In the genomic region with DNA sequence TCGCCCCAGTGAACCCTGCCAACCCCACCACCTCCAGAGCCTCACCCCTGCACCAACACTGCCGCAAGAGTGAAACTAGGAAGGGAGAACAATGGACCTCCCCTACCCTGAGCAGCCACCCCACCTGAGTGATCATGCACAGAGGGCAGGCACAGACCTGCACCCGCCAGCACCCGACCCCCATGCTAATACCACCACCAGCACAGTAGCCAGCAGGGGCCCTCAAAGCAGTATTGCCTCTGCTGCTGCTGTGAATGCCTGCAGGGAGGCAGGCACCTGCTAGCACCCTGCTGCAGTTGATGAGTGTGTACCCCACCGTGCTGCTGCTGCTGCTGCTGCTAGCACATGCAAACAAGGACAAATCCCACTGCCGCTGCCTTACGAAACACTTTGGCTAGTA, we compare ENCODE assay signal across 23 cellular contexts.
DNase-seq lines count a peak whose midpoint lies in the region; ATAC-seq and TF ChIP-seq lines count a peak whose summit lies in the region.
"Had no signal": no experiment of that assay in that cellular context is flagged by ENCODE, and none has a peak within 500 bp of the region (broad histone marks: within the 10 kb centered on the region; RNA-seq: fewer than 3 reads in every experiment).

No MANE protein-coding gene starts in this region.

- no peak overlapping the region for H2BK120ac ChIP-seq in neuronal stem cell (ENCODE audit: low read depth, low read length)

- H3K27me3 ChIP-seq in left ventricle myocardium inferior (ENCODE audit: low read depth) (no peaks in the 10 kb centered on the region), neuronal stem cell (ENCODE audit: control insufficient read depth in 3 of 3, insufficient read depth in 3 of 3, low read depth in 1 of 3, low read length in 3 of 3) (no peaks in the 10 kb centered on the region)

- POLR2A ChIA-PET in WTC11 (lab: Charles Lee), result no interaction called here

- H3K36me3 ChIP-seq in left ventricle myocardium inferior (peaks cover 4% of the 10 kb centered on the region), neuronal stem cell (replicated peaks in 1 of 2; ENCODE audit: control insufficient read depth in 2 of 2, insufficient read depth in 2 of 2, low read length in 2 of 2) (peaks cover 0 to 10% of the 10 kb centered on the region in 2 donors)

- WGBS in neuronal stem cell (ENCODE audit: extremely low coverage in 2 of 2, insufficient read length in 2 of 2, insufficient replicate concordance in 1 of 2), 2 donors, result no CpG with 5 or more reads among the region's 7 CpGs

- no peak overlapping the region for H3K9ac ChIP-seq in neuronal stem cell (ENCODE audit: low read depth, low read length, poor library complexity)

- TF ChIP-seq CTCF in left ventricle myocardium inferior (IDR thresholded peaks at IDR 0.05; ENCODE audit: borderline replicate concordance) (no peak), C4-2B (conservative IDR thresholded peaks at IDR 0.05) (no peak), WTC11 (IDR thresholded peaks at IDR 0.05) (no peak)

- H3K4me1 Mint-ChIP-seq in WTC11, result no peaks in the 10 kb centered on the region
- H3K4me1 Mint-ChIP-seq: CD14-positive monocyte had no signal

- DNase-seq in Right ventricle myocardium superior (peak; percentile 29), left ventricle myocardium inferior (no peak), WTC11 (ENCODE audit: low spot score) (no peak), neuronal stem cell (ENCODE audit: low spot score) (no peak), COR-L47 (lab: John Stamatoyannopoulos, UW) (no peak), DMS 273 (lab: John Stamatoyannopoulos, UW; ENCODE audit: unreplicated experiment) (no peak)
- DNase-seq: AML-193; Calu3; CD4-positive, alpha-beta memory T cell; DMS 273 treated with DMSO at 0.1 percent for 48 hours; DMS53; DND-41; EL; HCEC 1CT; HFFc6 had no signal

- no peak overlapping the region for H3K4ac ChIP-seq in neuronal stem cell (ENCODE audit: low read length)

- H3K4me1 ChIP-seq in left ventricle myocardium inferior (peaks cover 18% of the 10 kb centered on the region), neuronal stem cell (ENCODE audit: control insufficient read depth in 2 of 2, insufficient read depth in 1 of 2, low read depth in 1 of 2, low read length in 2 of 2) (no peaks in the 10 kb centered on the region)
- H3K4me1 ChIP-seq: A549 had no signal

- H4K8ac ChIP-seq in neuronal stem cell (ENCODE audit: low read depth, low read length), result no peak overlapping the region

- H3K18ac ChIP-seq in neuronal stem cell (ENCODE audit: low read length), result peak overlapping the region; percentile 20

- H2AK5ac ChIP-seq in neuronal stem cell (ENCODE audit: low read depth, low read length), result no peak overlapping the region

- H2BK12ac ChIP-seq in neuronal stem cell (ENCODE audit: low read length), result no peak overlapping the region

- no peak overlapping the region for H3K14ac ChIP-seq in neuronal stem cell (ENCODE audit: low read length)

- H3K4me3 ChIP-seq in left ventricle myocardium inferior (no peak overlapping the region), neuronal stem cell (ENCODE audit: low read length in 2 of 2) (peak overlapping the region in 1 of 2 donors; percentile 9)
- H3K4me3 ChIP-seq: A549, GM12878 had no signal

- intact Hi-C loops in Right ventricle myocardium superior (cut with DNase I) (no loop called here), left ventricle myocardium inferior (cut with micrococcal nuclease) (no loop called here)

- H3K36me3 Mint-ChIP-seq in WTC11, result peaks cover 5% of the 10 kb centered on the region

- no peak overlapping the region for H2AFZ ChIP-seq in neuronal stem cell (ENCODE audit: low read length)

- H3K27me3 Mint-ChIP-seq in WTC11 (ENCODE audit: low read depth), result no peaks in the 10 kb centered on the region
- H3K27me3 Mint-ChIP-seq: CD4-positive, alpha-beta memory T cell; IgD-negative memory B cell had no signal

- H3K4me3 Mint-ChIP-seq in WTC11, result no peak overlapping the region
- H3K4me3 Mint-ChIP-seq: CD14-positive monocyte; CD4-positive, alpha-beta memory T cell; HFFc6; IgD-negative memory B cell had no signal

- H3K9me3 Mint-ChIP-seq in WTC11, result peaks cover 10% of the 10 kb centered on the region

- no peak overlapping the region for H2BK15ac ChIP-seq in neuronal stem cell (ENCODE audit: low read length)

- no peak overlapping the region for H3K23ac ChIP-seq in neuronal stem cell (ENCODE audit: low read depth, low read length, poor library complexity)

- H3K79me1 ChIP-seq in neuronal stem cell (ENCODE audit: low read depth, low read length), result no peaks in the 10 kb centered on the region

- H3K27ac ChIP-seq in left ventricle myocardium inferior (replicated peaks), result no peak overlapping the region
- peak overlapping the region; percentile 3; the same call in 1 of the 2 replicates for H3K27ac ChIP-seq in C4-2B
- H3K27ac ChIP-seq in neuronal stem cell (replicated peaks; ENCODE audit: low read length), result no peak overlapping the region
- H3K27ac ChIP-seq: 22Rv1, A549 had no signal

- no peak overlapping the region for H3K27ac Mint-ChIP-seq in WTC11
- H3K27ac Mint-ChIP-seq: CD14-positive monocyte, HFFc6 had no signal

- H2BK5ac ChIP-seq in neuronal stem cell (ENCODE audit: low read length), result no peak overlapping the region

- H4K91ac ChIP-seq in neuronal stem cell (ENCODE audit: low read depth, low read length, poor library complexity), result no peak overlapping the region

- H3K9me3 ChIP-seq in left ventricle myocardium inferior (replicated peaks) (peaks cover 18% of the 10 kb centered on the region), neuronal stem cell (replicated peaks in 1 of 2; ENCODE audit: control insufficient read depth in 2 of 2, insufficient read depth in 1 of 2, low read depth in 1 of 2, low read length in 2 of 2) (peaks cover 0 to 14% of the 10 kb centered on the region in 2 donors)
- H3K9me3 ChIP-seq: A549 had no signal

- ATAC-seq in Right ventricle myocardium superior (ENCODE audit: poor library complexity) (peak; percentile 20), WTC11 (no peak), GM21825 (IDR thresholded peaks at IDR 0.05; ENCODE audit: unreplicated experiment) (no peak)
- ATAC-seq: A549, GM12878, HepG2 had no signal

- H3K4me2 ChIP-seq in neuronal stem cell (ENCODE audit: insufficient read depth, low read length, poor library complexity, severe bottlenecking), result no peak overlapping the region
- H3K4me2 ChIP-seq: A549 had no signal

- CTCF ChIA-PET in WTC11 (lab: Charles Lee), result no interaction called here

TF ChIP-seq in WTC11, 78 proteins besides CTCF, POLR2A, EP300 and RAD21:
- TF ChIP-seq ZNF423 (CRISPR knock-in tag; IDR thresholded peaks at IDR 0.05), result 0 out of 2 replicates have a peak, but pooled peaks have one; percentile 30
- no peak for TF ChIP-seq ERG (CRISPR knock-in tag; IDR thresholded peaks at IDR 0.05)
- TF ChIP-seq, protein P1, sequence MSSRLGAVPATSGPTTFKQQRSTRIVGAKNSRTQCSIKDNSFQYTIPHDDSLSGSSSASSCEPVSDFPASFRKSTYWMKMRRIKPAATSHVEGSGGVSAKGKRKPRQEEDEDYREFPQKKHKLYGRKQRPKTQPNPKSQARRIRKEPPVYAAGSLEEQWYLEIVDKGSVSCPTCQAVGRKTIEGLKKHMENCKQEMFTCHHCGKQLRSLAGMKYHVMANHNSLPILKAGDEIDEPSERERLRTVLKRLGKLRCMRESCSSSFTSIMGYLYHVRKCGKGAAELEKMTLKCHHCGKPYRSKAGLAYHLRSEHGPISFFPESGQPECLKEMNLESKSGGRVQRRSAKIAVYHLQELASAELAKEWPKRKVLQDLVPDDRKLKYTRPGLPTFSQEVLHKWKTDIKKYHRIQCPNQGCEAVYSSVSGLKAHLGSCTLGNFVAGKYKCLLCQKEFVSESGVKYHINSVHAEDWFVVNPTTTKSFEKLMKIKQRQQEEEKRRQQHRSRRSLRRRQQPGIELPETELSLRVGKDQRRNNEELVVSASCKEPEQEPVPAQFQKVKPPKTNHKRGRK (CRISPR knock-in tag; IDR thresholded peaks at IDR 0.05; ENCODE audit: borderline replicate concordance), result no peak
- TF ChIP-seq, protein P2, sequence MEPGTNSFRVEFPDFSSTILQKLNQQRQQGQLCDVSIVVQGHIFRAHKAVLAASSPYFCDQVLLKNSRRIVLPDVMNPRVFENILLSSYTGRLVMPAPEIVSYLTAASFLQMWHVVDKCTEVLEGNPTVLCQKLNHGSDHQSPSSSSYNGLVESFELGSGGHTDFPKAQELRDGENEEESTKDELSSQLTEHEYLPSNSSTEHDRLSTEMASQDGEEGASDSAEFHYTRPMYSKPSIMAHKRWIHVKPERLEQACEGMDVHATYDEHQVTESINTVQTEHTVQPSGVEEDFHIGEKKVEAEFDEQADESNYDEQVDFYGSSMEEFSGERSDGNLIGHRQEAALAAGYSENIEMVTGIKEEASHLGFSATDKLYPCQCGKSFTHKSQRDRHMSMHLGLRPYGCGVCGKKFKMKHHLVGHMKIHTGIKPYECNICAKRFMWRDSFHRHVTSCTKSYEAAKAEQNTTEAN (CRISPR knock-in tag; IDR thresholded peaks at IDR 0.05), result no peak
- TF ChIP-seq ATF6 (CRISPR knock-in tag; IDR thresholded peaks at IDR 0.05), result no peak
